In the genomic region with DNA sequence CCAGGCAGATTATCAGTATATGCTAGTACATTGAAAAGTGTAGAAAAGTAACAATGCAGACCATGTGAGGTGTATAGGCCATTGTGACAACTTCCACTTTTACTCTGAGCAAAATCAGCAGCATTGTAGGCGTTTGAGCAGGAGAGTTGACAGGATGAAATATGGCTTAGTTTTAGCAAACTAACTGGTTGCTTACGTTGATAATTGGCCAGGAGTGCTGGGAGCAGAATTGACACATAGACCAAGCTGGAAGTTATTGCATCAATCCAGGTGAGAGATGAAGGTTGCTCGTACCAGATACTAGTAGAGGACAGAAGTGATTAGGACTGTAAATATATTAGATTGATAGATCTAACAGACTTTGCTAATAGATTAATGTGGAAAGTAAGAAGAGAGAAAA, we compare ENCODE assay signal across 1 cellular context.
TF ChIP-seq lines count a peak whose summit lies in the region.

No MANE protein-coding gene starts in this region.

TF ChIP-seq in SK-N-SH, 30 proteins besides CTCF, POLR2A, EP300 and RAD21 (continued from another document):
- no peak for TF ChIP-seq NFIC (IDR thresholded peaks at IDR 0.05; ENCODE audit: borderline replicate concordance)
- TF ChIP-seq, protein P1, sequence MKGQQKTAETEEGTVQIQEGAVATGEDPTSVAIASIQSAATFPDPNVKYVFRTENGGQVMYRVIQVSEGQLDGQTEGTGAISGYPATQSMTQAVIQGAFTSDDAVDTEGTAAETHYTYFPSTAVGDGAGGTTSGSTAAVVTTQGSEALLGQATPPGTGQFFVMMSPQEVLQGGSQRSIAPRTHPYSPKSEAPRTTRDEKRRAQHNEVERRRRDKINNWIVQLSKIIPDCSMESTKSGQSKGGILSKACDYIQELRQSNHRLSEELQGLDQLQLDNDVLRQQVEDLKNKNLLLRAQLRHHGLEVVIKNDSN (IDR thresholded peaks at IDR 0.05; ENCODE audit: borderline replicate concordance, low read depth) = no peak
- TF ChIP-seq, protein P2, sequence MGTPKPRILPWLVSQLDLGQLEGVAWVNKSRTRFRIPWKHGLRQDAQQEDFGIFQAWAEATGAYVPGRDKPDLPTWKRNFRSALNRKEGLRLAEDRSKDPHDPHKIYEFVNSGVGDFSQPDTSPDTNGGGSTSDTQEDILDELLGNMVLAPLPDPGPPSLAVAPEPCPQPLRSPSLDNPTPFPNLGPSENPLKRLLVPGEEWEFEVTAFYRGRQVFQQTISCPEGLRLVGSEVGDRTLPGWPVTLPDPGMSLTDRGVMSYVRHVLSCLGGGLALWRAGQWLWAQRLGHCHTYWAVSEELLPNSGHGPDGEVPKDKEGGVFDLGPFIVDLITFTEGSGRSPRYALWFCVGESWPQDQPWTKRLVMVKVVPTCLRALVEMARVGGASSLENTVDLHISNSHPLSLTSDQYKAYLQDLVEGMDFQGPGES (IDR thresholded peaks at IDR 0.05; ENCODE audit: low read depth, low read length) = no peak
- no peak for TF ChIP-seq SMC3 (IDR thresholded peaks at IDR 0.05; ENCODE audit: low read depth, low read length)
- no peak for TF ChIP-seq GABPA (IDR thresholded peaks at IDR 0.05; ENCODE audit: low read depth)
- TF ChIP-seq POLR2AphosphoS5 (IDR thresholded peaks at IDR 0.05; ENCODE audit: low read depth, low read length) = no peak
- no peak for TF ChIP-seq FOSL2 (IDR thresholded peaks at IDR 0.05; ENCODE audit: borderline replicate concordance, low read depth)
- no peak for TF ChIP-seq FOXJ3 (CRISPR knock-in tag; IDR thresholded peaks at IDR 0.05)
- TF ChIP-seq YY1 (IDR thresholded peaks at IDR 0.05; ENCODE audit: low read depth) = no peak
- no peak for TF ChIP-seq MXI1 (IDR thresholded peaks at IDR 0.05; ENCODE audit: low read depth, low read length)
TF ChIP-seq in SK-N-SH: peak in this region for 0.
